ENCODE assay signal across 12 cellular contexts in genomic region chr1:97996880-97997279, GRCh38.
"Had no signal": no experiment of that assay in that cellular context is flagged by ENCODE, and none has a peak within 500 bp of the region (broad histone marks: within the 10 kb centered on the region; RNA-seq: fewer than 3 reads in every experiment).

No MANE protein-coding gene starts in this region.

- H3K27me3 ChIP-seq: esophagus squamous epithelium, foreskin keratinocyte had no signal

- ATAC-seq: activated CD4-positive, alpha-beta T cell treated with anti-CD3 and anti-CD28 coated beads for 36 hours; foreskin keratinocyte; stimulated activated effector memory CD8-positive, alpha-beta T cell treated with anti-CD3 and anti-CD28 coated beads, Interleukin-12 subunit alpha, Interleukin-12 subunit beta, amount 100 ng/mL, for 72 hours had no signal

- H3K4me3 ChIP-seq: esophagus squamous epithelium had no signal

- DNase-seq: activated CD4-positive, alpha-beta memory T cell treated with anti-CD3 and anti-CD28 coated beads, Interleukin-2, amount 10 ng/mL, durations not matched to agents 7 days and 5 days; activated CD4-positive, alpha-beta T cell treated with anti-CD3 and anti-CD28 coated beads for 36 hours; activated effector memory CD4-positive, alpha-beta T cell treated with Interleukin-2 at 50 U/mL for 16 hours; activated naive CD4-positive, alpha-beta T cell treated with anti-CD3 and anti-CD28 coated beads, Interleukin-2, amount 50 U/mL, for 16 hours; activated T-cell treated with anti-CD3 and anti-CD28 coated beads, Interleukin-2, amount 50 U/mL, for 24 hours; esophagus squamous epithelium; head of caudate nucleus; T-helper 1 cell; WERI-Rb-1 had no signal

- H3K9me3 ChIP-seq: esophagus squamous epithelium had no signal

- H3K4me1 ChIP-seq: esophagus squamous epithelium, foreskin keratinocyte had no signal

- FAIRE-seq: colon had no signal

- H3K36me3 ChIP-seq: esophagus squamous epithelium, WERI-Rb-1 had no signal

- H3K27ac ChIP-seq: esophagus squamous epithelium, foreskin keratinocyte, WERI-Rb-1 had no signal
